20 cellular contexts compared by ENCODE assay signal in the genomic region with DNA sequence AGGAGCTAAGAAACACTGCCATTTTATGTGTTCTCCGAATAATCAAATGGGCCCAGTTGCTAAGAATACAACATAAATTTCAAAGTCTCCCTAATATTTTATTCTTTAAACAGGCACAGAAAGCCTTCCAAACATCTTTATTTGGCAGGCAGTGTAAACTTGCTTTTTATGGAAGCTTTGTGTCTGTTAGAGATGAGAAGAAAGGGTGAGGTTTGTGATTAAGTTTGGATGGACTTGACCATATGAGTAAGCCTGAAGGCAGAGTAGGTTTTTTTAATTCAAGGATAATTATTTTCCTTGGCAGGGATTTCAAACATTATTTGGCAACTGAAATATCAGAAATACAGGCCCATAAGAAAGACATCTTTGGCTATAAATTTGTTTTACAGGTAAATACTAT.
DNase-seq lines count a peak whose midpoint lies in the region; ATAC-seq and TF ChIP-seq lines count a peak whose summit lies in the region.
"Had no signal": no experiment of that assay in that cellular context is flagged by ENCODE, and none has a peak within 500 bp of the region (broad histone marks: within the 10 kb centered on the region; RNA-seq: fewer than 3 reads in every experiment).

No MANE protein-coding gene starts in this region.

- peak overlapping the region; percentile 79 to 92 (median 87) for H3K27ac Mint-ChIP-seq in CD4-positive, CD25-positive, alpha-beta regulatory T cell
- peak overlapping the region; percentile 72 for H3K27ac Mint-ChIP-seq in activated naive CD8-positive, alpha-beta T cell treated with anti-CD3 and anti-CD28 coated beads, Interleukin-2, amount 10 ng/mL, durations not matched to agents 7 days and 5 days

- H3K27me3 ChIP-seq in CD4-positive, CD25-positive, alpha-beta regulatory T cell (ENCODE audit: control insufficient read depth, insufficient read depth, low read length), result no peaks in the 10 kb centered on the region
- H3K27me3 ChIP-seq: foreskin keratinocyte, transverse colon had no signal

- H3K36me3 ChIP-seq in CD4-positive, CD25-positive, alpha-beta regulatory T cell (ENCODE audit: control insufficient read depth, insufficient read depth, low read length), result peaks cover 47% of the 10 kb centered on the region

- peaks cover 0 to 2% (median 0%) of the 10 kb centered on the region in 7 donors for H3K9me3 Mint-ChIP-seq in CD4-positive, CD25-positive, alpha-beta regulatory T cell
- H3K9me3 Mint-ChIP-seq in activated naive CD8-positive, alpha-beta T cell treated with anti-CD3 and anti-CD28 coated beads, Interleukin-2, amount 10 ng/mL, durations not matched to agents 7 days and 5 days, result no peaks in the 10 kb centered on the region

- peaks cover 67% of the 10 kb centered on the region for H3K4me1 ChIP-seq in CD4-positive, CD25-positive, alpha-beta regulatory T cell (ENCODE audit: control insufficient read depth, insufficient read depth, low read length, poor library complexity, severe bottlenecking)
- H3K4me1 ChIP-seq: foreskin keratinocyte, left ventricle myocardium inferior, parathyroid adenoma had no signal

- no peak for TF ChIP-seq CTCF in GM10266 (IDR thresholded peaks at IDR 0.05; ENCODE audit: control insufficient read depth, insufficient read depth, low read depth, missing control alignments)

- H3K4me3 Mint-ChIP-seq in CD4-positive, CD25-positive, alpha-beta regulatory T cell, result peak overlapping the region; percentile 19 to 73 (median 60)
- peak overlapping the region; percentile 6 for H3K4me3 Mint-ChIP-seq in activated naive CD8-positive, alpha-beta T cell treated with anti-CD3 and anti-CD28 coated beads, Interleukin-2, amount 10 ng/mL, durations not matched to agents 7 days and 5 days

- ATAC-seq in CD4-positive, CD25-positive, alpha-beta regulatory T cell (ENCODE audit: low read depth in 2 of 2), result no peak
- ATAC-seq in activated naive CD8-positive, alpha-beta T cell treated with anti-CD3 and anti-CD28 coated beads, Interleukin-2, amount 10 ng/mL, durations not matched to agents 7 days and 5 days (ENCODE audit: low read depth), result no peak
- no peak for ATAC-seq in HG03095 (IDR thresholded peaks at IDR 0.05; ENCODE audit: unreplicated experiment)
- ATAC-seq: foreskin keratinocyte, HCT116, Panc1, SK-N-SH treated with all-trans-retinoic acid at 6 μM for 48 hours had no signal

- H3K27ac ChIP-seq in CD4-positive, CD25-positive, alpha-beta regulatory T cell (ENCODE audit: insufficient read depth, low read length, poor library complexity, severe bottlenecking), result peak overlapping the region; percentile 60
- H3K27ac ChIP-seq: foreskin keratinocyte, left ventricle myocardium inferior, parathyroid adenoma had no signal

- no peaks in the 10 kb centered on the region for H3K27me3 Mint-ChIP-seq in CD4-positive, CD25-positive, alpha-beta regulatory T cell
- no peaks in the 10 kb centered on the region for H3K27me3 Mint-ChIP-seq in activated naive CD8-positive, alpha-beta T cell treated with anti-CD3 and anti-CD28 coated beads, Interleukin-2, amount 10 ng/mL, durations not matched to agents 7 days and 5 days

- H3K4me3 ChIP-seq in CD4-positive, CD25-positive, alpha-beta regulatory T cell (ENCODE audit: low read depth, low read length), result peak overlapping the region; percentile 68
- H3K4me3 ChIP-seq: left ventricle myocardium inferior, transverse colon had no signal

- no peaks in the 10 kb centered on the region for H3K9me3 ChIP-seq in CD4-positive, CD25-positive, alpha-beta regulatory T cell (ENCODE audit: control insufficient read depth in 2 of 2, low read length in 2 of 2)
- H3K9me3 ChIP-seq: left ventricle myocardium inferior, transverse colon had no signal

- no peak for DNase-seq in CD4-positive, CD25-positive, alpha-beta regulatory T cell
- DNase-seq in EH (ENCODE audit: low read depth) (peak; percentile 29), iris pigment epithelial cell (ENCODE audit: low read depth) (peak; percentile 19), pons (ENCODE audit: low spot score) (no peak), HK-2 (ENCODE audit: unreplicated experiment) (no peak), GM10266 (ENCODE audit: extremely low spot score) (no peak)
- no peak for DNase-seq in activated naive CD8-positive, alpha-beta T cell treated with anti-CD3 and anti-CD28 coated beads, Interleukin-2, amount 10 ng/mL, durations not matched to agents 7 days and 5 days
- DNase-seq: caudate nucleus; DMS153; effector CD4-positive, alpha-beta T cell; foreskin keratinocyte; left ventricle myocardium inferior; NCI-H1092 treated with DMSO at 0.1 percent for 48 hours; small intestine; transverse colon had no signal

- POLR2A ChIA-PET in activated naive CD8-positive, alpha-beta T cell treated with anti-CD3 and anti-CD28 coated beads, Interleukin-2, amount 10 ng/mL, durations not matched to agents 7 days and 5 days (lab: Charles Lee), result interaction anchor here (1.2 kb wide), 1 partner anchor 63 kb away, joined by 3 read pairs; a partner anchor contains a TSS

- H3K36me3 Mint-ChIP-seq in CD4-positive, CD25-positive, alpha-beta regulatory T cell, result peaks cover 68% of the 10 kb centered on the region
- H3K36me3 Mint-ChIP-seq in activated naive CD8-positive, alpha-beta T cell treated with anti-CD3 and anti-CD28 coated beads, Interleukin-2, amount 10 ng/mL, durations not matched to agents 7 days and 5 days, result peaks cover 56% of the 10 kb centered on the region

- peaks cover 38 to 68% (median 57%) of the 10 kb centered on the region in 4 donors for H3K4me1 Mint-ChIP-seq in CD4-positive, CD25-positive, alpha-beta regulatory T cell
- peaks cover 34% of the 10 kb centered on the region for H3K4me1 Mint-ChIP-seq in activated naive CD8-positive, alpha-beta T cell treated with anti-CD3 and anti-CD28 coated beads, Interleukin-2, amount 10 ng/mL, durations not matched to agents 7 days and 5 days

Comparison
In these comparisons a context has a peak if more than half of its experiments do, and no peak if none do; other contexts are left out.
1. DNase-seq: peak in EH (single experiment) and iris pigment epithelial cell (single experiment); none in CD4-positive, CD25-positive, alpha-beta regulatory T cell (0 of 3), activated naive CD8-positive, alpha-beta T cell treated with anti-CD3 and anti-CD28 coated beads, Interleukin-2, amount 10 ng/mL, durations not matched to agents 7 days and 5 days (single experiment), pons (single experiment), HK-2 (single experiment) and GM10266 (single experiment).